Comparison of ENCODE assay signal across 8 cellular contexts in the genomic region with DNA sequence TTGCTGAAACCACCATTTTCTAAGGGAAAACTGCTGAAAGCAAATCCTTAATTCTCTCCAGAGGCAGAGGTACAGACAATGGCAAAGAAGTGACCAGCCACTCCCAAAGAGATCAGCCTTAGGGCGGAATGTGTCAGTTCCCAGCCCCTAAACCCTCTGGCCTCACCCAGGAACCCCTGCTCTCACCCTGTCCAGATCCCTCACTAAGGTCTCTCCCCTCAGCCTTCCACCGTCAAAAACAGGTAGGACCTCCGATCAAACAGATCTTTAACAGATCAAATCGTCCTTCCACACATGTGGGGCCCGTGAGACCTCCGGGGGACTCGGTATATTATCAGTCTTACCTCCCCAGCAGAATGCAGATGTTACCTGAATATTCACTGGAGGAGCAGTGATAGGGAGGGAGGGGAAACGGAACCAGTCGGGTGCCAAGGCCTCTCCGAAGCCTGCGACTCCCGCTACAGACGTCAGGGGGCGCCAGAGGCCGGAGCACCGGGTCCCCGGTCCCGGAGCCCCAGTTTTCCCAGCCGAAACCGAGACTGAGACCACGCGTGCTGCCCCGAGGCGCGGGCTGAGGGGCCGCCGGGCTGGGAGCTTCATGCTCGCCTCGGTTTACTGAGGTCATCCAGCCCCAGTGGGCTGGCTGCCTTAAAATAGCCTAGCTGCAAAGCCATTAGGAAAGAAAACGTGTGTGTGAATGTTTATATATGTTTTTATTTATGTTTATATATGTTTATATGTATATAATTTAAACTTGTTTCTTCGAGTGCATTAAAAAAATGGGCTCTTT. TPM values are rescaled to one million over a fixed set of nuclear protein-coding genes. Genes with fewer than 3 reads are reported as not detected.
DNase-seq lines count a peak whose midpoint lies in the region; ATAC-seq, FAIRE-seq and TF ChIP-seq lines count a peak whose summit lies in the region.

No MANE protein-coding gene starts in this region.

- ATAC-seq in GM21360 (IDR thresholded peaks at IDR 0.05; ENCODE audit: unreplicated experiment) = peak; percentile 79

- H3K27me3 ChIP-seq in neutrophil = no peaks in the 10 kb centered on the region

- H3K4me1 ChIP-seq in neutrophil (ENCODE audit: control insufficient read depth in 1 of 2, insufficient read depth in 1 of 2, low read depth in 1 of 2, low read length in 1 of 2) = peaks cover 4 to 6% of the 10 kb centered on the region in 2 experiments

- DNase-seq in COLO829 (ENCODE audit: low spot score) (peak; percentile 74), RCC 7860 (ENCODE audit: low spot score) (peak; percentile 25), activated T-helper 1 cell treated with Interleukin-2 at 50 U/mL for 16 hours (ENCODE audit: low read depth) (peak; percentile 60), fibroblast of villous mesenchyme (ENCODE audit: low read depth) (peak; percentile 43), substantia nigra (lab: John Stamatoyannopoulos, UW) (peak in 44 of 49 donors; percentile 10 to 87 (median 63))
- DNase-seq in Jurkat, Clone E6-1 (ENCODE audit: low read depth, low spot score) = peak; percentile 46

- no peak for FAIRE-seq in RCC 7860 (lab: Jason Lieb, UNC)

- H3K36me3 ChIP-seq in neutrophil = no peaks in the 10 kb centered on the region

- TF ChIP-seq CTCF in fibroblast of villous mesenchyme (IDR thresholded peaks at IDR 0.05; ENCODE audit: insufficient read depth, low read depth, low read length) (peak; percentile 94), neutrophil (IDR thresholded peaks at IDR 0.05) (peak; percentile 96)

- H3K9me3 ChIP-seq in neutrophil = no peaks in the 10 kb centered on the region

- H3K4me3 ChIP-seq in Jurkat, Clone E6-1 (ENCODE audit: low read length) = peak overlapping the region; percentile 37
- H3K4me3 ChIP-seq in fibroblast of villous mesenchyme (ENCODE audit: low read depth, low read length) (peak overlapping the region; percentile 38), neutrophil (ENCODE audit: low read depth in 1 of 2, low read length in 1 of 2) (peak overlapping the region in 1 of 2 experiments; percentile 24)

- no peak overlapping the region for H3K27ac ChIP-seq in neutrophil
- no peak overlapping the region for H3K27ac ChIP-seq in substantia nigra (ENCODE audit: low read depth, low read length, poor library complexity, severe bottlenecking)

RNA-seq across cellular contexts. Expression of a gene that starts 23.6 kb away (rescaled TPM):
- 4.4 TPM for polyA plus RNA-seq in Jurkat, Clone E6-1 (2012; ENCODE audit: insufficient read depth, insufficient read length)
- total RNA-seq in fibroblast of villous mesenchyme = not detected in 2 replicates

RNA-seq across cellular contexts. Expression of a gene that starts 27.3 kb away (rescaled TPM):
- polyA plus RNA-seq in Jurkat, Clone E6-1 (2012; ENCODE audit: insufficient read depth, insufficient read length) = 0.21 TPM
- total RNA-seq in fibroblast of villous mesenchyme = not detected in 2 replicates
